In genomic region chr17:16467886-16468285, GRCh38 we compare ENCODE assay signal across 21 cellular contexts.
"Had no signal": no experiment of that assay in that cellular context is flagged by ENCODE, and none has a peak within 500 bp of the region (broad histone marks: within the 10 kb centered on the region; RNA-seq: fewer than 3 reads in every experiment).

No MANE protein-coding gene starts in this region.

- ATAC-seq: activated naive CD4-positive, alpha-beta T cell treated with anti-CD3 and anti-CD28 coated beads, Interleukin-2, amount 50 U/mL, for 72 hours; effector memory CD8-positive, alpha-beta T cell; esophagus mucosa; heart right ventricle; lower lobe of right lung; naive thymus-derived CD8-positive, alpha-beta T cell had no signal

- H3K27ac Mint-ChIP-seq: effector memory CD8-positive, alpha-beta T cell; T-helper 2 cell treated with Interferon-gamma antibody and Interleukin-4, amounts not matched to agents 5 μg/mL and 100 μg/mL, for 36 hours had no signal

- H3K27ac ChIP-seq: heart right ventricle, lower lobe of right lung, ovary, thoracic aorta, upper lobe of left lung, WERI-Rb-1 had no signal

- DNase-seq: activated CD4-positive, CD25-positive, alpha-beta regulatory T cell treated with anti-CD3 and anti-CD28 coated beads, Interleukin-2, amount 50 U/mL, for 72 hours; activated gamma-delta T cell treated with Interleukin-2 at 50 U/mL for 16 hours; activated T-cell treated with anti-CD3 and anti-CD28 coated beads, Interleukin-2, amount 50 U/mL, for 1 hour; aorta; central memory CD4-positive, alpha-beta T cell; effector memory CD8-positive, alpha-beta T cell; heart right ventricle; kidney; lower lobe of right lung; mesendoderm; naive thymus-derived CD8-positive, alpha-beta T cell; ovary; stimulated activated CD4-positive, alpha-beta T cell treated with anti-CD3 and anti-CD28 coated beads, Interleukin-4, amount 100 ng/mL, for 24 hours; stimulated activated naive CD4-positive, alpha-beta T cell treated with Interleukin-2 at 50 U/mL for 16 hours; upper lobe of left lung; WERI-Rb-1 had no signal

- H3K9me3 ChIP-seq: heart right ventricle, lower lobe of right lung, ovary, prostate gland, thoracic aorta, upper lobe of left lung had no signal

- H3K27me3 Mint-ChIP-seq: effector memory CD8-positive, alpha-beta T cell; naive thymus-derived CD8-positive, alpha-beta T cell had no signal

- H3K4me3 ChIP-seq: heart right ventricle, lower lobe of right lung, ovary, prostate gland, thoracic aorta, upper lobe of left lung had no signal

- H3K27me3 ChIP-seq: heart right ventricle, ovary, upper lobe of left lung had no signal

- H3K4me1 ChIP-seq: lower lobe of right lung had no signal

- H3K36me3 Mint-ChIP-seq: activated naive CD4-positive, alpha-beta T cell treated with anti-CD3 and anti-CD28 coated beads, Interleukin-2, amount 50 U/mL, for 72 hours; naive thymus-derived CD8-positive, alpha-beta T cell had no signal

- H3K36me3 ChIP-seq: heart right ventricle, lower lobe of right lung, ovary, prostate gland, thoracic aorta, upper lobe of left lung had no signal

- H3K9me3 Mint-ChIP-seq: activated naive CD4-positive, alpha-beta T cell treated with anti-CD3 and anti-CD28 coated beads, Interleukin-2, amount 50 U/mL, for 72 hours; effector memory CD8-positive, alpha-beta T cell; naive thymus-derived CD8-positive, alpha-beta T cell; T-helper 2 cell treated with Interferon-gamma antibody and Interleukin-4, amounts not matched to agents 5 μg/mL and 100 μg/mL, for 36 hours had no signal

- H3K4me3 Mint-ChIP-seq: effector memory CD8-positive, alpha-beta T cell; naive thymus-derived CD8-positive, alpha-beta T cell; T-helper 2 cell treated with Interferon-gamma antibody and Interleukin-4, amounts not matched to agents 5 μg/mL and 100 μg/mL, for 36 hours had no signal
